8 cellular contexts compared by ENCODE assay signal in genomic region chr3:73848173-73848751, GRCh38.
DNase-seq lines count a peak whose midpoint lies in the region; TF ChIP-seq lines count a peak whose summit lies in the region.

No MANE protein-coding gene starts in this region.

- no peak overlapping the region for H3K4me3 ChIP-seq in stomach

- no peaks in the 10 kb centered on the region for H3K4me1 ChIP-seq in stomach

- H3K27me3 ChIP-seq in stomach: no peaks in the 10 kb centered on the region

- peak in 5 of 7 experiments; percentile 36 to 63 (median 56) for TF ChIP-seq CTCF in stomach (IDR thresholded peaks at IDR 0.05)

- DNase-seq in NCI-H345 (lab: John Stamatoyannopoulos, UW): peak; percentile 21
- no peak for DNase-seq in NCI-H345 treated with DMSO at 0.1 percent for 48 hours (lab: John Stamatoyannopoulos, UW; ENCODE audit: unreplicated experiment)
- peak; percentile 6 to 28 for DNase-seq in SHP77 (lab: John Stamatoyannopoulos, UW)
- DNase-seq in glomerular visceral epithelial cell (ENCODE audit: extremely low spot score): peak; percentile 18
- no peak for DNase-seq in stomach
- DNase-seq in activated CD4-positive, CD25-positive, alpha-beta regulatory T cell treated with anti-CD3 and anti-CD28 coated beads, Interleukin-2, amount 50 U/mL, for 72 hours: no peak
- DNase-seq in SW 1271 (lab: John Stamatoyannopoulos, UW): no peak
- no peak for DNase-seq in stimulated activated naive CD4-positive, alpha-beta T cell (lab: John Stamatoyannopoulos, UW)

- TF ChIP-seq POLR2A in stomach (IDR thresholded peaks at IDR 0.05): no peak

- TF ChIP-seq EP300 in stomach (IDR thresholded peaks at IDR 0.05): no peak

- H3K36me3 ChIP-seq in stomach: no peaks in the 10 kb centered on the region

- no peak overlapping the region for H3K27ac ChIP-seq in stomach

- no peaks in the 10 kb centered on the region for H3K9me3 ChIP-seq in stomach

- intact Hi-C loops in stomach (cut with DNase I; ENCODE audit: low total_unique reads): no loop called here

- 13 to 19% (median 15%) methylated on average over 4 of the region's 4 CpGs for WGBS in stomach, 5 donors

Comparison
In these comparisons a context has a peak if more than half of its experiments do, and no peak if none do; other contexts are left out.
1. DNase-seq: peak in NCI-H345 (single experiment), SHP77 (2 of 2) and glomerular visceral epithelial cell (single experiment); none in NCI-H345 treated with DMSO at 0.1 percent for 48 hours (single experiment), stomach (single experiment), activated CD4-positive, CD25-positive, alpha-beta regulatory T cell treated with anti-CD3 and anti-CD28 coated beads, Interleukin-2, amount 50 U/mL, for 72 hours (single experiment), SW 1271 (0 of 2) and stimulated activated naive CD4-positive, alpha-beta T cell (0 of 6).